Comparison of ENCODE assay signal across 8 cellular contexts in genomic region chr2:39174022-39174421, GRCh38.
"Had no signal": no experiment of that assay in that cellular context is flagged by ENCODE, and none has a peak within 500 bp of the region (broad histone marks: within the 10 kb centered on the region; RNA-seq: fewer than 3 reads in every experiment).

No MANE protein-coding gene starts in this region.

- H3K4me3 ChIP-seq: GM12878 had no signal

- DNase-seq: GDM1, GF-D8 had no signal

- FAIRE-seq: G401.6, GM12878, GM12891, GM12892, GM18507, GM19239 had no signal

- ATAC-seq: GM12878 had no signal
